ENCODE assay signal across 13 cellular contexts in the genomic region with DNA sequence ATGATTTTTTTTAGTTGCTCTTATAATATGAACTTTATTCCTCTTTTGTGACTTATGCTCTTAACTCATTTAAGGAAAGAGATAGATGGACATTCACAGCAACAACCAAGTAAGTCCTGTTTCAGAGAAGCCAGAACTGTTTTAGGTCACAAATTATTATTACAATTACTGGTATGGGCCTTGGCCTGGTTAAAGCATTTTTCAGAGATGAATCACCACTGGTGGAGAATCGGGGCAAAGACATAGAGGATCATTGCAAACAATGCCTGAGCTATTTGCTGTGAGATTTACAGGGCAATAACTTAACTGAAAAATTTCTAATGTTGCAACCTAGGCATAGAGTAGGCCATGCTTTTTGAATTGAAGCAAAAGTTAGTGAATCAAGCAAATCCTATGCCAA.
DNase-seq lines count a peak whose midpoint lies in the region; ATAC-seq and TF ChIP-seq lines count a peak whose summit lies in the region.
"Had no signal": no experiment of that assay in that cellular context is flagged by ENCODE, and none has a peak within 500 bp of the region (broad histone marks: within the 10 kb centered on the region; RNA-seq: fewer than 3 reads in every experiment).

No MANE protein-coding gene starts in this region.

- no peaks in the 10 kb centered on the region for H3K4me1 Mint-ChIP-seq in endothelial cell (ENCODE audit: unreplicated experiment)

- no peak for TF ChIP-seq POLR2A in sigmoid colon (IDR thresholded peaks at IDR 0.05)

- intact Hi-C loops in sigmoid colon (cut with DNase I), result no loop called here

- POLR2A ChIA-PET in SK-N-SH (lab: Yijun Ruan, JAX), result no interaction called here

- no peaks in the 10 kb centered on the region for H3K27me3 Mint-ChIP-seq in endothelial cell (ENCODE audit: unreplicated experiment)

- H3K36me3 ChIP-seq in SK-N-SH (replicated peaks in 1 of 2; ENCODE audit: control insufficient read depth in 1 of 2, insufficient read depth in 2 of 2, low read length in 1 of 2) (no peaks in the 10 kb centered on the region), sigmoid colon (no peaks in the 10 kb centered on the region)

- no peaks in the 10 kb centered on the region for H4K20me1 ChIP-seq in SK-N-SH (ENCODE audit: insufficient read depth)

- no peak overlapping the region for H2AFZ ChIP-seq in SK-N-SH (ENCODE audit: low read depth)

- no peaks in the 10 kb centered on the region for H3K9me2 ChIP-seq in SK-N-SH

- H3K27ac Mint-ChIP-seq in endothelial cell (ENCODE audit: unreplicated experiment), result no peak overlapping the region

- peaks cover 11% of the 10 kb centered on the region; the same call in 1 of the 2 replicates for H3K27me3 ChIP-seq in SK-N-SH (ENCODE audit: insufficient read depth)
- no peaks in the 10 kb centered on the region for H3K27me3 ChIP-seq in sigmoid colon

- H3K9me3 ChIP-seq in SK-N-SH (no peaks in the 10 kb centered on the region), sigmoid colon (no peaks in the 10 kb centered on the region)
- H3K9me3 ChIP-seq: Caco-2 had no signal

- DNase-seq in GM03348 (ENCODE audit: low spot score) (peak; percentile 74), SK-N-SH (no peak), fibroblast of peridontal ligament (ENCODE audit: extremely low read depth) (peak; percentile 28), sigmoid colon (no peak), DMS79 (lab: John Stamatoyannopoulos, UW) (no peak), pons (ENCODE audit: low spot score) (no peak), endothelial cell (ENCODE audit: low spot score) (no peak)
- DNase-seq: activated naive CD4-positive, alpha-beta T cell; NCI-H1436 treated with DMSO at 0.1 percent for 48 hours; NCI-H526; SIG-M5 had no signal

- no peak for ATAC-seq in GM19023 (IDR thresholded peaks at IDR 0.05; ENCODE audit: unreplicated experiment)

- no peak for TF ChIP-seq CTCF in SK-N-SH (IDR thresholded peaks at IDR 0.05)
- no peak for TF ChIP-seq CTCF in sigmoid colon (IDR thresholded peaks at IDR 0.05)
- no peak for TF ChIP-seq CTCF in endothelial cell (IDR thresholded peaks at IDR 0.05; ENCODE audit: unreplicated experiment)

- H3K27ac ChIP-seq in SK-N-SH (ENCODE audit: low read depth in 2 of 2, low read length in 1 of 2) (no peak overlapping the region), sigmoid colon (peak overlapping the region in 3 of 4 donors; percentile 29 to 43 (median 32))

- H3K9ac ChIP-seq in SK-N-SH, result no peak overlapping the region

- no peak overlapping the region for H3K4me3 Mint-ChIP-seq in endothelial cell (ENCODE audit: unreplicated experiment)

- H3K9me3 Mint-ChIP-seq in endothelial cell (ENCODE audit: unreplicated experiment), result no peaks in the 10 kb centered on the region

- no peak overlapping the region for H3K4me2 ChIP-seq in SK-N-SH

- H3K79me2 ChIP-seq in SK-N-SH (ENCODE audit: insufficient read depth), result no peaks in the 10 kb centered on the region

- H3K36me3 Mint-ChIP-seq in endothelial cell (ENCODE audit: low read depth, unreplicated experiment), result no peaks in the 10 kb centered on the region

- 0 out of 4 replicates have a peak, but pooled peaks of 1 of the 2 experiments have one; percentile 18 for TF ChIP-seq EP300 in SK-N-SH (IDR thresholded peaks at IDR 0.05; ENCODE audit: borderline replicate concordance in 1 of 2, low read depth in 1 of 2, low read length in 1 of 2)
- TF ChIP-seq EP300 in sigmoid colon (IDR thresholded peaks at IDR 0.05), result no peak

- CTCF ChIA-PET in SK-N-SH (lab: Yijun Ruan, JAX), result interaction anchor here (0.5 kb wide), 1 partner anchor 574 kb away, joined by 3 read pairs; no protein-coding TSS in a partner anchor

- no peak for TF ChIP-seq RAD21 in SK-N-SH (IDR thresholded peaks at IDR 0.05; ENCODE audit: low read length)

- H3F3A ChIP-seq in SK-N-SH (replicated peaks; ENCODE audit: insufficient read depth), result no peaks in the 10 kb centered on the region

- no peak overlapping the region for H3K4me3 ChIP-seq in SK-N-SH (ENCODE audit: low read depth in 2 of 2, low read length in 1 of 2)
- H3K4me3 ChIP-seq in sigmoid colon, result no peak overlapping the region

- 4% methylated on average over 1 of the region's 1 CpG for WGBS in SK-N-SH (ENCODE audit: low lambda C conversion rate)
- WGBS in sigmoid colon, 2 donors, result 15 to 48% methylated on average over 1 of the region's 1 CpG

- H3K4me1 ChIP-seq in SK-N-SH (ENCODE audit: control insufficient read depth in 1 of 2, insufficient read depth in 2 of 2, low read depth in 1 of 2, low read length in 1 of 2) (no peaks in the 10 kb centered on the region; a peak in 1 of 4 replicates), sigmoid colon (peaks cover 0 to 27% (median 24%) of the 10 kb centered on the region in 4 donors)
- H3K4me1 ChIP-seq: Caco-2 had no signal

TF ChIP-seq in SK-N-SH, 30 proteins besides CTCF, POLR2A, EP300 and RAD21:
- TF ChIP-seq CHD2 (IDR thresholded peaks at IDR 0.05; ENCODE audit: low read length, partially characterized antibody) (no peak), JUND (IDR thresholded peaks at IDR 0.05) (peak; percentile 78), FOSL2 (IDR thresholded peaks at IDR 0.05; ENCODE audit: borderline replicate concordance, low read depth) (peak; percentile 86), TCF12 (IDR thresholded peaks at IDR 0.05) (peak; percentile 40; the same call in 1 of the 2 replicates), MEF2A (IDR thresholded peaks at IDR 0.05; ENCODE audit: borderline replicate concordance, low read depth) (no peak), NFIC (IDR thresholded peaks at IDR 0.05; ENCODE audit: borderline replicate concordance) (peak; percentile 61; the same call in 1 of the 2 replicates)
- TF ChIP-seq, protein P1, sequence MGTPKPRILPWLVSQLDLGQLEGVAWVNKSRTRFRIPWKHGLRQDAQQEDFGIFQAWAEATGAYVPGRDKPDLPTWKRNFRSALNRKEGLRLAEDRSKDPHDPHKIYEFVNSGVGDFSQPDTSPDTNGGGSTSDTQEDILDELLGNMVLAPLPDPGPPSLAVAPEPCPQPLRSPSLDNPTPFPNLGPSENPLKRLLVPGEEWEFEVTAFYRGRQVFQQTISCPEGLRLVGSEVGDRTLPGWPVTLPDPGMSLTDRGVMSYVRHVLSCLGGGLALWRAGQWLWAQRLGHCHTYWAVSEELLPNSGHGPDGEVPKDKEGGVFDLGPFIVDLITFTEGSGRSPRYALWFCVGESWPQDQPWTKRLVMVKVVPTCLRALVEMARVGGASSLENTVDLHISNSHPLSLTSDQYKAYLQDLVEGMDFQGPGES (IDR thresholded peaks at IDR 0.05; ENCODE audit: low read depth, low read length), result no peak

Comparison
In these comparisons a context has a peak if more than half of its experiments do, and no peak if none do; other contexts are left out.
1. DNase-seq: peak in GM03348 (single experiment) and fibroblast of peridontal ligament (single experiment); none in SK-N-SH (single experiment), sigmoid colon (single experiment), DMS79 (single experiment), pons (single experiment) and endothelial cell (single experiment).
2. H3K27ac ChIP-seq: peak in sigmoid colon (3 of 4); none in SK-N-SH (0 of 2).